Comparison of ENCODE assay signal across 13 cellular contexts in the genomic region with DNA sequence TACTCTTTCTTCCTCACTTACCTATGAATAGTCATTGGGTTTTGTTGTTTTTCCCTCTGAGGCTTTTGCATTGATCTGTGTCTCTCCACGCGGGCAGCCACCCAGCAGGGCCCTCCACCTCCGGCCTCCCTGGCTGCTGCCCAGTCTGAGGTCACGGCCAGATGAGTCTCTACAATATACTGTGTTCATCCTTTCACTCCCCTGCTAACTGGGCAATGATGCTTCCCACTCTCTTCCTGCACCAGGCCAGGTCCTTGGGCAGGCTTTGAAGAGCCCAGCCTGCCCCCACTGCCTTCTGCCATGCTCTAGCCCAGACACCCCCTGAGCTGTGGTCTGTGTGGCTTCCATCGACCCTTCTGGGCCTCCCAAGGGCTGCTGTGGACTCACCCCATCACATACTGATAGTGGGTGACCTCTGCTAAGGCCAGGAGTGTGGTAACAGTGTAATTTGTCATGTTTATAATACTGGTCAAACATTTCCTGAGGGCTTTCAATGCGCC. TPM values are rescaled to one million over a fixed set of nuclear protein-coding genes. Genes with fewer than 3 reads are reported as not detected.
A peak's percentile ranks its signal among the peaks of the same experiment; 100 is the strongest.
DNase-seq lines count a peak whose midpoint lies in the region; ATAC-seq, FAIRE-seq and TF ChIP-seq lines count a peak whose summit lies in the region.
"Had no signal": no experiment of that assay in that cellular context is flagged by ENCODE, and none has a peak within 500 bp of the region (broad histone marks: within the 10 kb centered on the region; RNA-seq: fewer than 3 reads in every experiment).

No MANE protein-coding gene starts in this region.

- peaks cover 30% of the 10 kb centered on the region for H3K4me1 Mint-ChIP-seq in activated CD4-positive, alpha-beta T cell treated with anti-CD3 and anti-CD28 coated beads for 36 hours

- no peak overlapping the region for H4K8ac ChIP-seq in neuronal stem cell (ENCODE audit: low read depth, low read length)

- H3K4me2 ChIP-seq in GM23248 (ENCODE audit: unreplicated experiment) (peak overlapping the region; percentile 39), fibroblast of lung (ENCODE audit: extremely low read depth, insufficient read depth, low read length) (peak overlapping the region; percentile 45), neuronal stem cell (ENCODE audit: insufficient read depth, low read length, poor library complexity, severe bottlenecking) (no peak overlapping the region)

- no peaks in the 10 kb centered on the region for H3K79me1 ChIP-seq in neuronal stem cell (ENCODE audit: low read depth, low read length)

- peak overlapping the region; percentile 50 for H3K18ac ChIP-seq in neuronal stem cell (ENCODE audit: low read length)

- no peak for TF ChIP-seq CTCF in fibroblast of lung (conservative IDR thresholded peaks at IDR 0.05 in 1 of 2, IDR thresholded peaks at IDR 0.05 in 1 of 2; ENCODE audit: low read depth in 1 of 2, low read length in 2 of 2)
- TF ChIP-seq CTCF in pancreas (IDR thresholded peaks at IDR 0.05) = no peak

- intact Hi-C loops in pancreas (cut with DNase I) = no loop called here
- intact Hi-C loops in activated CD4-positive, alpha-beta T cell treated with anti-CD3 and anti-CD28 coated beads for 36 hours (cut with DNase I, micrococcal nuclease) = no loop called here

- H2AK5ac ChIP-seq in neuronal stem cell (ENCODE audit: low read depth, low read length) = peak overlapping the region; percentile 33

- H3K9me3 ChIP-seq in GM23248 (ENCODE audit: low read depth) (no peaks in the 10 kb centered on the region), SJCRH30 (replicated peaks) (no peaks in the 10 kb centered on the region), fibroblast of lung (ENCODE audit: control insufficient read depth, insufficient read depth, low read depth, low read length) (no peaks in the 10 kb centered on the region), neuronal stem cell (replicated peaks in 1 of 2; ENCODE audit: control insufficient read depth in 2 of 2, insufficient read depth in 1 of 2, low read depth in 1 of 2, low read length in 2 of 2) (no peaks in the 10 kb centered on the region), pancreas (no peaks in the 10 kb centered on the region)
- H3K9me3 ChIP-seq: heart left ventricle, mucosa of descending colon had no signal

- H2AFZ ChIP-seq in GM23248 = no peak overlapping the region
- H2AFZ ChIP-seq in fibroblast of lung (ENCODE audit: low read length) = no peak overlapping the region
- H2AFZ ChIP-seq in neuronal stem cell (ENCODE audit: low read length) = no peak overlapping the region

- H3K27me3 ChIP-seq in GM23248 (replicated peaks; ENCODE audit: insufficient read depth) (no peaks in the 10 kb centered on the region), SJCRH30 (no peaks in the 10 kb centered on the region), fibroblast of lung (ENCODE audit: control insufficient read depth, insufficient read depth, low read length) (no peaks in the 10 kb centered on the region), neuronal stem cell (ENCODE audit: control insufficient read depth in 3 of 3, insufficient read depth in 3 of 3, low read depth in 1 of 3, low read length in 3 of 3) (no peaks in the 10 kb centered on the region), pancreas (no peaks in the 10 kb centered on the region)
- H3K27me3 ChIP-seq: heart left ventricle had no signal

- CTCF ChIA-PET in activated CD4-positive, alpha-beta T cell treated with anti-CD3 and anti-CD28 coated beads for 36 hours (lab: Charles Lee) = no interaction called here

- H3K4ac ChIP-seq in neuronal stem cell (ENCODE audit: low read length) = no peak overlapping the region

- H3K14ac ChIP-seq in neuronal stem cell (ENCODE audit: low read length) = peak overlapping the region; percentile 72

- peaks cover 60% of the 10 kb centered on the region for H3K4me1 ChIP-seq in GM23248 (ENCODE audit: insufficient read depth)
- peaks cover 49% of the 10 kb centered on the region for H3K4me1 ChIP-seq in SJCRH30
- H3K4me1 ChIP-seq in fibroblast of lung (ENCODE audit: control insufficient read depth, extremely low read depth, insufficient read depth, low read length) = peaks cover 25% of the 10 kb centered on the region
- H3K4me1 ChIP-seq in neuronal stem cell (ENCODE audit: control insufficient read depth in 2 of 2, insufficient read depth in 1 of 2, low read depth in 1 of 2, low read length in 2 of 2) = peaks cover 32 to 58% of the 10 kb centered on the region in 2 donors
- H3K4me1 ChIP-seq in pancreas = peaks cover 31 to 50% (median 38%) of the 10 kb centered on the region in 3 donors

- no peaks in the 10 kb centered on the region for H3K27me3 Mint-ChIP-seq in activated CD4-positive, alpha-beta T cell treated with anti-CD3 and anti-CD28 coated beads for 36 hours
- H3K27me3 Mint-ChIP-seq: activated naive CD4-positive, alpha-beta T cell treated with anti-CD3 and anti-CD28 coated beads, Interleukin-2, amount 50 U/mL, for 24 hours; CD4-positive, alpha-beta memory T cell had no signal

- H3K4me3 ChIP-seq in GM23248 (no peak overlapping the region), SJCRH30 (no peak overlapping the region), fibroblast of lung (replicated peaks in 1 of 4; ENCODE audit: control extremely low read depth in 1 of 4, insufficient read depth in 1 of 4, low read depth in 3 of 4, low read length in 4 of 4) (no peak overlapping the region), neuronal stem cell (ENCODE audit: low read length in 2 of 2) (no peak overlapping the region), pancreas (no peak overlapping the region)
- H3K4me3 ChIP-seq: heart left ventricle, mucosa of descending colon had no signal

- H4K20me1 ChIP-seq in GM23248 (ENCODE audit: insufficient read depth) = peaks cover 23% of the 10 kb centered on the region
- H4K20me1 ChIP-seq in fibroblast of lung (ENCODE audit: control insufficient read depth, extremely low read depth, insufficient read depth, low read length) = peaks cover 4% of the 10 kb centered on the region

- no peaks in the 10 kb centered on the region for H3K9me2 ChIP-seq in GM23248 (ENCODE audit: insufficient read depth)

- DNase-seq in GM23248 (no peak), SJCRH30 (no peak), fibroblast of lung (ENCODE audit: low read depth in 2 of 2) (peak in 1 of 2 donors; percentile 42), neuronal stem cell (ENCODE audit: low spot score) (no peak), COR-L47 (lab: John Stamatoyannopoulos, UW) (no peak), pancreas (no peak)
- no peak for DNase-seq in activated CD4-positive, alpha-beta T cell treated with anti-CD3 and anti-CD28 coated beads for 36 hours
- DNase-seq: CD4-positive, alpha-beta memory T cell; mucosa of descending colon had no signal

- H3F3A ChIP-seq in GM23248 (ENCODE audit: insufficient read depth) = peaks cover 20% of the 10 kb centered on the region

- WGBS in GM23248 (ENCODE audit: low coverage in 1 of 2, low lambda C conversion rate in 2 of 2, missing lambda C conversion rate in 2 of 2), 2 experiments = 55 to 61% methylated on average over 6 of the region's 6 CpGs
- WGBS in neuronal stem cell (ENCODE audit: extremely low coverage in 2 of 2, insufficient read length in 2 of 2, insufficient replicate concordance in 1 of 2), 2 donors = no CpG with 5 or more reads among the region's 6 CpGs
- 47 to 62% methylated on average over 6 of the region's 6 CpGs for WGBS in pancreas, 2 donors

- H2BK12ac ChIP-seq in neuronal stem cell (ENCODE audit: low read length) = no peak overlapping the region

- H3K4me3 Mint-ChIP-seq in activated CD4-positive, alpha-beta T cell treated with anti-CD3 and anti-CD28 coated beads for 36 hours = no peak overlapping the region
- H3K4me3 Mint-ChIP-seq: activated naive CD4-positive, alpha-beta T cell treated with anti-CD3 and anti-CD28 coated beads, Interleukin-2, amount 50 U/mL, for 24 hours; CD4-positive, alpha-beta memory T cell had no signal

- peaks cover 6% of the 10 kb centered on the region for H3K36me3 Mint-ChIP-seq in activated CD4-positive, alpha-beta T cell treated with anti-CD3 and anti-CD28 coated beads for 36 hours (ENCODE audit: low read depth)
- H3K36me3 Mint-ChIP-seq: activated naive CD4-positive, alpha-beta T cell treated with anti-CD3 and anti-CD28 coated beads, Interleukin-2, amount 50 U/mL, for 24 hours had no signal

- H3K9me3 Mint-ChIP-seq in activated CD4-positive, alpha-beta T cell treated with anti-CD3 and anti-CD28 coated beads for 36 hours (ENCODE audit: low read depth) = no peaks in the 10 kb centered on the region
- H3K9me3 Mint-ChIP-seq: activated naive CD4-positive, alpha-beta T cell treated with anti-CD3 and anti-CD28 coated beads, Interleukin-2, amount 50 U/mL, for 24 hours; CD4-positive, alpha-beta memory T cell had no signal

- ATAC-seq in pancreas (no peak), GM21423 (IDR thresholded peaks at IDR 0.05; ENCODE audit: unreplicated experiment) (no peak)
- ATAC-seq in activated CD4-positive, alpha-beta T cell treated with anti-CD3 and anti-CD28 coated beads for 36 hours = no peak

- no peak for FAIRE-seq in pancreas (lab: Jason Lieb, UNC)
- FAIRE-seq: small intestine had no signal

- H3K9ac ChIP-seq in GM23248 (0 out of 2 replicates have a peak overlapping the region, but pooled peaks have one; percentile 10), fibroblast of lung (ENCODE audit: insufficient read depth, low read length) (no peak overlapping the region), neuronal stem cell (ENCODE audit: low read depth, low read length, poor library complexity) (no peak overlapping the region)

- no peak overlapping the region for H2BK15ac ChIP-seq in neuronal stem cell (ENCODE audit: low read length)

- no peak overlapping the region for H3K27ac Mint-ChIP-seq in activated CD4-positive, alpha-beta T cell treated with anti-CD3 and anti-CD28 coated beads for 36 hours
- H3K27ac Mint-ChIP-seq: activated naive CD4-positive, alpha-beta T cell treated with anti-CD3 and anti-CD28 coated beads, Interleukin-2, amount 50 U/mL, for 24 hours had no signal

- no peak overlapping the region for H2BK120ac ChIP-seq in neuronal stem cell (ENCODE audit: low read depth, low read length)

- POLR2A ChIA-PET in activated CD4-positive, alpha-beta T cell treated with anti-CD3 and anti-CD28 coated beads for 36 hours (lab: Charles Lee) = no interaction called here

- no peaks in the 10 kb centered on the region for H3K36me3 ChIP-seq in GM23248 (ENCODE audit: low read depth)
- no peaks in the 10 kb centered on the region for H3K36me3 ChIP-seq in SJCRH30
- no peaks in the 10 kb centered on the region for H3K36me3 ChIP-seq in fibroblast of lung (ENCODE audit: control insufficient read depth, insufficient read depth, low read length)
- H3K36me3 ChIP-seq in neuronal stem cell (replicated peaks in 1 of 2; ENCODE audit: control insufficient read depth in 2 of 2, insufficient read depth in 2 of 2, low read length in 2 of 2) = peaks cover 0 to 9% of the 10 kb centered on the region in 2 donors
- no peaks in the 10 kb centered on the region for H3K36me3 ChIP-seq in pancreas
- H3K36me3 ChIP-seq: heart left ventricle had no signal

- H3K27ac ChIP-seq in GM23248 = no peak overlapping the region
- peak overlapping the region; percentile 58 for H3K27ac ChIP-seq in SJCRH30
- H3K27ac ChIP-seq in fibroblast of lung (ENCODE audit: insufficient read depth, low read length) = no peak overlapping the region
- H3K27ac ChIP-seq in neuronal stem cell (replicated peaks; ENCODE audit: low read length) = no peak overlapping the region
- H3K27ac ChIP-seq in pancreas = peak overlapping the region in 2 of 4 donors; percentile 13 to 30

- in situ Hi-C loops in GM23248 (cut with MboI) = no loop called here

- no peak overlapping the region for H2BK5ac ChIP-seq in neuronal stem cell (ENCODE audit: low read length)

- no peak overlapping the region for H3K23ac ChIP-seq in neuronal stem cell (ENCODE audit: low read depth, low read length, poor library complexity)

- H3K79me2 ChIP-seq in GM23248 (ENCODE audit: insufficient read depth) = peaks cover 100% of the 10 kb centered on the region
- H3K79me2 ChIP-seq in fibroblast of lung (ENCODE audit: control insufficient read depth, insufficient read depth, low read length) = peaks cover 64% of the 10 kb centered on the region

- no peak overlapping the region for H4K91ac ChIP-seq in neuronal stem cell (ENCODE audit: low read depth, low read length, poor library complexity)

RNA-seq across cellular contexts. Expression of gene PDIA5, which starts 18.0 kb away (rescaled TPM):
- 39.5 and 49.1 TPM in 2 replicates for total RNA-seq in GM23248 (2014; rRNA removed; shearing (Covaris generic))
- 57.3 and 60.2 TPM in 2 replicates for polyA plus RNA-seq in GM23248 (2016; fragmentation: Nextera tagmentation; extraction: Ambion mirVana)
- 14.7 and 16.1 TPM in 2 replicates for total RNA-seq in SJCRH30 (2014; rRNA removed; shearing (Covaris generic))
- 19.3 and 27.9 TPM in 2 replicates for total RNA-seq in fibroblast of lung
- 32.7 and 51.4 TPM in 2 replicates for polyA plus RNA-seq in fibroblast of lung
- polyA plus RNA-seq in fibroblast of lung (2012) = 35.3 and 49.9 TPM in 2 replicates
- 5.9 and 14.3 TPM in 2 replicates for polyA minus RNA-seq in fibroblast of lung (ENCODE audit: low replicate concordance)
- 5.9 TPM for polyA plus RNA-seq in neuronal stem cell (2013, experiment 1 of 2)
- 6.0 TPM for polyA plus RNA-seq in neuronal stem cell (2013, experiment 2 of 2)
- 10 to 100 TPM; 19.8 to 29.3 (median 26.2) TPM for total RNA-seq in pancreas
- 10 to 100 TPM; 22.2 to 26.9 TPM for polyA plus RNA-seq in pancreas
- 10 to 100 TPM; 19.5 to 20.7 TPM for total RNA-seq in activated CD4-positive, alpha-beta T cell treated with anti-CD3 and anti-CD28 coated beads for 36 hours

RNA-seq across cellular contexts. Expression of gene SEMA5B, which starts 57.2 kb away (rescaled TPM):
- not detected in 2 replicates for total RNA-seq in GM23248 (2014; rRNA removed; shearing (Covaris generic))
- polyA plus RNA-seq in GM23248 (2016; fragmentation: Nextera tagmentation; extraction: Ambion mirVana) (not detected in 2 replicates), fibroblast of lung (not detected in 2 replicates), pancreas (10 to 100 TPM in 1 of 2 donors, 1 to 10 TPM in 1; 3.5 to 11.0 TPM)
- 0.16 TPM in 1 of 2 replicates, not detected in the other for total RNA-seq in SJCRH30 (2014; rRNA removed; shearing (Covaris generic))
- total RNA-seq in fibroblast of lung (not detected in 2 replicates), pancreas (1 to 10 TPM in 2 of 6 donors, under 1 TPM in 4; 0.52 to 2.7 (median 0.84) TPM)
- polyA plus RNA-seq in fibroblast of lung (2012) = not detected in 2 replicates
- polyA minus RNA-seq in fibroblast of lung (ENCODE audit: low replicate concordance) = not detected in 2 replicates
- polyA plus RNA-seq in neuronal stem cell (2013, experiment 1 of 2) = 19.4 TPM
- 18.9 TPM for polyA plus RNA-seq in neuronal stem cell (2013, experiment 2 of 2)
- total RNA-seq in activated CD4-positive, alpha-beta T cell treated with anti-CD3 and anti-CD28 coated beads for 36 hours = not detected
- total RNA-seq: CD4-positive, alpha-beta memory T cell had no signal
- polyA plus RNA-seq: CD4-positive, alpha-beta memory T cell had no signal
